In the genomic region with DNA sequence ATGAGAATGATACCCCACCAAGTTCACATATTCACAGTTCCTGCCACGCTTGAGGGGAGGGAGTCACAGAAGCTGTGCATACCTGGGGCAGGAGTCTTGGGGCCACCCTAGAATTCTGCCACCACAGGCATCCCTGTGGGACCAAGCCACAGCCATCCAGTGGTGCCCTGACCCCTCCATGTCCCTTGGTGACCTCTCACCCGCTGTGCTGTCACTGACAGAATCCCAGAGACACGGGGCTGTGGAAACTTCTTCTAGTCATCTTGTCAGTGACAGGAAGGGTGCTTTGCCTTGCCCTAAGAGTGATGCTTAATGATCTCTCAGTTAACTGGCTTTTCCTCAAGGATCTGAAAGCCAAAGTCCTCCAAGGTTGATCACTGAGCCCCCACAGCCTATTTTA, we compare ENCODE assay signal across 25 cellular contexts.
"Had no signal": no experiment of that assay in that cellular context is flagged by ENCODE, and none has a peak within 500 bp of the region (broad histone marks: within the 10 kb centered on the region; RNA-seq: fewer than 3 reads in every experiment).

No MANE protein-coding gene starts in this region.

- H3K36me3 ChIP-seq: colonic mucosa, esophagus squamous epithelium, prostate gland, transverse colon had no signal

- H3K36me3 Mint-ChIP-seq: memory B cell; mesothelial cell of epicardium; naive B cell; natural killer cell treated with Interleukin-12 subunit alpha and Interleukin-12 subunit beta and Interleukin-15 and Interleukin-18, amount 100 ng/mL, for 72 hours; stimulated activated naive B cell treated with anti-CD40 and anti-IgM and Interleukin-4, amounts not matched to agents 10 μg/mL and 1 μg/mL and 100 μg/mL, for 72 hours had no signal

- DNase-seq: colonic mucosa; dermis blood vessel endothelial cell; effector memory CD4-positive, alpha-beta T cell; erythroblast; esophagus squamous epithelium; foreskin melanocyte; glutamatergic neuron; hypothalamus; immature natural killer cell; mucosa of descending colon; naive B cell; right cardiac atrium; stimulated activated CD4-positive, alpha-beta T cell treated with anti-CD3 and anti-CD28 coated beads, Interleukin-15, amount 100 ng/mL, for 24 hours; stimulated activated CD4-positive, alpha-beta T cell treated with anti-CD3 and anti-CD28 coated beads, Interleukin-2, amount 100 ng/mL, for 48 hours; stimulated activated naive B cell treated with anti-CD40 and anti-IgM and Interleukin-4, amounts not matched to agents 10 μg/mL and 1 μg/mL and 100 μg/mL, for 72 hours; transverse colon had no signal

- H3K4me1 Mint-ChIP-seq: immature natural killer cell; mesothelial cell of epicardium; naive B cell; stimulated activated naive B cell treated with anti-CD40 and anti-IgM and Interleukin-4, amounts not matched to agents 10 μg/mL and 1 μg/mL and 100 μg/mL, for 72 hours had no signal

- H3K4me3 ChIP-seq: colonic mucosa, esophagus squamous epithelium, lung, mucosa of descending colon, prostate gland, skin epidermis, transverse colon had no signal

- H3K4me1 ChIP-seq: colonic mucosa, prostate gland, transverse colon had no signal

- H3K9me3 Mint-ChIP-seq: central memory CD8-positive, alpha-beta T cell; immature natural killer cell; mesothelial cell of epicardium; natural killer cell treated with Interleukin-12 subunit alpha and Interleukin-12 subunit beta and Interleukin-15 and Interleukin-18, amount 100 ng/mL, for 72 hours; neural crest cell; stimulated activated naive CD8-positive, alpha-beta T cell treated with anti-CD3 and anti-CD28 coated beads, Interleukin-15, Interleukin-2, amounts not matched to agents 100 ng/mL and 50 ng/mL, for 24 hours had no signal

- H3K27ac Mint-ChIP-seq: immature natural killer cell; memory B cell; mesothelial cell of epicardium; naive B cell; natural killer cell treated with Interleukin-12 subunit alpha and Interleukin-12 subunit beta and Interleukin-15 and Interleukin-18, amount 100 ng/mL, for 72 hours; stimulated activated naive B cell treated with anti-CD40 and anti-IgM and Interleukin-4, amounts not matched to agents 10 μg/mL and 1 μg/mL and 100 μg/mL, for 72 hours; stimulated activated naive CD8-positive, alpha-beta T cell treated with anti-CD3 and anti-CD28 coated beads, Interleukin-15, Interleukin-2, amounts not matched to agents 100 ng/mL and 50 ng/mL, for 24 hours had no signal

- ATAC-seq: mucosa of descending colon; right cardiac atrium; stimulated activated naive B cell treated with anti-CD40 and anti-IgM and Interleukin-4, amounts not matched to agents 10 μg/mL and 1 μg/mL and 100 μg/mL, for 72 hours had no signal

- H3K9me3 ChIP-seq: colonic mucosa, esophagus squamous epithelium, mucosa of descending colon, prostate gland, transverse colon had no signal

- H3K27me3 ChIP-seq: colonic mucosa had no signal

- H3K27ac ChIP-seq: colonic mucosa, esophagus squamous epithelium, prostate gland, skin epidermis, transverse colon had no signal

- H3K4me3 Mint-ChIP-seq: central memory CD8-positive, alpha-beta T cell; immature natural killer cell; memory B cell; mesothelial cell of epicardium; naive B cell; natural killer cell treated with Interleukin-12 subunit alpha and Interleukin-12 subunit beta and Interleukin-15 and Interleukin-18, amount 100 ng/mL, for 72 hours; neural crest cell; stimulated activated naive B cell treated with anti-CD40 and anti-IgM and Interleukin-4, amounts not matched to agents 10 μg/mL and 1 μg/mL and 100 μg/mL, for 72 hours; stimulated activated naive CD8-positive, alpha-beta T cell treated with anti-CD3 and anti-CD28 coated beads, Interleukin-15, Interleukin-2, amounts not matched to agents 100 ng/mL and 50 ng/mL, for 24 hours had no signal
